Comparison of ENCODE assay signal across 8 cellular contexts in the genomic region with DNA sequence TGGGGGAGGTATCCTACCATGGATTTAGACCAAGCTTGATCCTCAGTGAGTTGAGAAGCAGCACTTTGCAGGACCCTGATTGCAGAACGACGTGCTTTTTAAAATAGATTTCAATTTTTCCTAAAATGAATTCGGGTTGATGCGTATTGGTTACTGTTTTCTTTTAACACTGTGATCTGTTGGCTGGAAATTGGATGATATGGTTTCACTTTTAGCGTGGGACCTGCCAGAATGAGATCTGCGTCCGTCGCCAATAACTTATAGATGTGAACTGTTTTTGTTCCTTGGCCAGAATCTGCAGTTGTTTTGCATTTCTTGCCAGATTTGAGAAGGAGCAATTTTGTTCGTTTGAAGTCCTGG. TPM values are rescaled to one million over a fixed set of nuclear protein-coding genes. Genes with fewer than 3 reads are reported as not detected.
DNase-seq lines count a peak whose midpoint lies in the region; ATAC-seq and TF ChIP-seq lines count a peak whose summit lies in the region.

No MANE protein-coding gene starts in this region.

- no peaks in the 10 kb centered on the region for H3K9me3 Mint-ChIP-seq in CD4-positive, alpha-beta T cell
- H3K9me3 Mint-ChIP-seq in activated T-helper 17 cell treated with anti-CD3 and anti-CD28 coated beads, Interleukin-2, amount 50 U/mL, for 72 hours, result no peaks in the 10 kb centered on the region

- peak overlapping the region; percentile 75 for H3K27ac ChIP-seq in CD4-positive, alpha-beta T cell (ENCODE audit: low read depth, low read length)
- H3K27ac ChIP-seq in caudate nucleus (ENCODE audit: low read depth, low read length), result no peak overlapping the region

- peak overlapping the region; percentile 86 for H3K9ac ChIP-seq in skeletal muscle satellite cell (ENCODE audit: low read depth, low read length)

- H3K4me3 Mint-ChIP-seq in CD4-positive, alpha-beta T cell, result peak overlapping the region; percentile 98
- peak overlapping the region; percentile 90 for H3K4me3 Mint-ChIP-seq in activated T-helper 17 cell treated with anti-CD3 and anti-CD28 coated beads, Interleukin-2, amount 50 U/mL, for 72 hours

- no peaks in the 10 kb centered on the region for H3K36me3 ChIP-seq in skeletal muscle satellite cell (ENCODE audit: insufficient read depth, low read length)

- no peak for DNase-seq in CD4-positive, alpha-beta T cell
- peak; percentile 20 for DNase-seq in HT1080 (ENCODE audit: low read depth)
- DNase-seq in hepatic stellate cell (ENCODE audit: low spot score), result peak; percentile 12
- DNase-seq in cortex of kidney (lab: John Stamatoyannopoulos, UW), result no peak
- no peak for DNase-seq in caudate nucleus (lab: John Stamatoyannopoulos, UW)

- peak overlapping the region; percentile 98 for H3K4me3 ChIP-seq in skeletal muscle satellite cell (ENCODE audit: low read length)

- H3K27me3 ChIP-seq in CD4-positive, alpha-beta T cell (ENCODE audit: control insufficient read depth, insufficient read depth, low read length), result no peaks in the 10 kb centered on the region
- H3K27me3 ChIP-seq in skeletal muscle satellite cell (ENCODE audit: control insufficient read depth, insufficient read depth, low read length), result no peaks in the 10 kb centered on the region

- H3K4me2 ChIP-seq in skeletal muscle satellite cell (ENCODE audit: low read length), result peak overlapping the region; percentile 85

- intact Hi-C loops in CD4-positive, alpha-beta T cell (cut with DNase I, micrococcal nuclease), result loop anchor here (1.0 to 10.0 kb wide), 10 partner anchors 63 to 1786 kb away; a partner anchor contains a TSS

- no peak for TF ChIP-seq CTCF in CD4-positive, alpha-beta T cell (IDR thresholded peaks at IDR 0.05)

- POLR2A ChIA-PET in CD4-positive, alpha-beta T cell (lab: Charles Lee), result interaction anchor here (0.7 to 3.6 kb wide), 11 partner anchors 10 to 798 kb away, joined by 3 to 71 read pairs (median 5); a partner anchor contains a TSS

- peaks cover 59% of the 10 kb centered on the region for H3K4me1 Mint-ChIP-seq in CD4-positive, alpha-beta T cell (ENCODE audit: low read depth)
- H3K4me1 Mint-ChIP-seq in activated T-helper 17 cell treated with anti-CD3 and anti-CD28 coated beads, Interleukin-2, amount 50 U/mL, for 72 hours, result peaks cover 16% of the 10 kb centered on the region

- H3K27me3 Mint-ChIP-seq in CD4-positive, alpha-beta T cell, result no peaks in the 10 kb centered on the region
- no peaks in the 10 kb centered on the region for H3K27me3 Mint-ChIP-seq in activated T-helper 17 cell treated with anti-CD3 and anti-CD28 coated beads, Interleukin-2, amount 50 U/mL, for 72 hours

- ATAC-seq in CD4-positive, alpha-beta T cell (ENCODE audit: poor library complexity), result no peak
- no peak for ATAC-seq in activated T-helper 17 cell treated with anti-CD3 and anti-CD28 coated beads, Interleukin-2, amount 50 U/mL, for 72 hours (replicated peaks)
- ATAC-seq in GM18909 (IDR thresholded peaks at IDR 0.05; ENCODE audit: poor library complexity, unreplicated experiment), result no peak

- peaks cover 32% of the 10 kb centered on the region for H3K36me3 Mint-ChIP-seq in CD4-positive, alpha-beta T cell (ENCODE audit: low read depth)
- peaks cover 27% of the 10 kb centered on the region for H3K36me3 Mint-ChIP-seq in activated T-helper 17 cell treated with anti-CD3 and anti-CD28 coated beads, Interleukin-2, amount 50 U/mL, for 72 hours (ENCODE audit: low read depth)

- peaks cover 4% of the 10 kb centered on the region for H3K4me1 ChIP-seq in skeletal muscle satellite cell (ENCODE audit: control insufficient read depth, insufficient read depth, low read length)

- CTCF ChIA-PET in CD4-positive, alpha-beta T cell (lab: Charles Lee), result interaction anchor here (1.7 kb wide), 1 partner anchor 390 kb away, joined by 3 read pairs; a partner anchor contains a TSS

- H3K9me3 ChIP-seq in CD4-positive, alpha-beta T cell (ENCODE audit: control insufficient read depth, low read length), result no peaks in the 10 kb centered on the region
- H3K9me3 ChIP-seq in skeletal muscle satellite cell (replicated peaks; ENCODE audit: low read length), result no peaks in the 10 kb centered on the region

- H3K27ac Mint-ChIP-seq in CD4-positive, alpha-beta T cell, result peak overlapping the region; percentile 97
- peak overlapping the region; percentile 97 for H3K27ac Mint-ChIP-seq in activated T-helper 17 cell treated with anti-CD3 and anti-CD28 coated beads, Interleukin-2, amount 50 U/mL, for 72 hours

RNA-seq across cellular contexts. Expression of a gene that starts 0.7 kb away (rescaled TPM):
- total RNA-seq in CD4-positive, alpha-beta T cell, result 10 to 100 TPM; 23.5 to 28.4 TPM
- total RNA-seq in HT1080 (2014; rRNA removed; shearing (Covaris generic)), result 48.1 and 58.0 TPM in 2 replicates
- 33.6 and 37.5 TPM in 2 replicates for polyA plus RNA-seq in HT1080 (2015; cell fraction: cytosol; rRNA removed)
- 232 and 269 TPM in 2 replicates for polyA plus RNA-seq in HT1080 (2015; cell fraction: nucleus; rRNA removed)
- 10 to 100 TPM; 36.5 to 53.2 TPM for total RNA-seq in activated T-helper 17 cell treated with anti-CD3 and anti-CD28 coated beads, Interleukin-2, amount 50 U/mL, for 72 hours
- 60.1 and 68.2 TPM in 2 replicates for total RNA-seq in skeletal muscle satellite cell (2012; rRNA removed)

Comparison
In these comparisons a context has a peak if more than half of its experiments do, and no peak if none do; other contexts are left out.
1. DNase-seq: peak in HT1080 (single experiment) and hepatic stellate cell (single experiment); none in CD4-positive, alpha-beta T cell (0 of 10), cortex of kidney (single experiment) and caudate nucleus (0 of 61).